Comparison of ENCODE assay signal across 8 cellular contexts in the genomic region with DNA sequence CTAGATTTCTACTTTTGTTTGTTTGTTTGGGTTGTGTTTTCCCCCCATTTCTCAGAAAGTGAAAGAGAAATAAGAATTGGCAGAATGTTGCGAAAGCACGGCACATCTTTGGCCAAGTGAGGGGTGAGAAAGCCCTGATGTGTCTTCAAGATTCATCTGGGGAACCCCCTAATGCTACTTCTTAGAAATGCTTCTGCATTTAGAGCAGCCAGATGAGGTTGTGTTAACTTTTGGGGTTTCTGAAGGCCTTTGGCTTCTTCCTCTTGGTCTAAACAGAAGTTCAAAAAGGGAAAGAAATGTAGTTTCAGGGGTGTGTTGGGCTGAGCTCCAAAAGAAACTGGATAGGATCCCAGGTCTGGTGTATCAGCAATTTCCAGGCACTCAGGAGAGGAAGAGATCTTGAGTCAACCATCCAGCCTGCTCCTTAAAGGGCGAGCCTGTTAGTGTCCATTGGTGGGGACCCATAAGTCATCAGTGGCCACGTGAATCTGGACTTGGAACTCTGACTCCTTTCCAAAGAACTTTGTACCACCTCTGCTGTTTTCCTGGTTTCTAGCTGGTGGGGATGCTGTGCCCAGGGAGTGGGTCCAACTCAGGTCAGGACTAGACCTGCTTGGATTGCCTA. TPM values are rescaled to one million over a fixed set of nuclear protein-coding genes. Genes with fewer than 3 reads are reported as not detected.
DNase-seq lines count a peak whose midpoint lies in the region; ATAC-seq and TF ChIP-seq lines count a peak whose summit lies in the region.

No MANE protein-coding gene starts in this region.

- CTCF ChIA-PET in activated CD8-positive, alpha-beta memory T cell treated with anti-CD3 and anti-CD28 coated beads, Interleukin-2, amount 10 ng/mL, durations not matched to agents 7 days and 5 days (lab: Charles Lee) = interaction anchor here (1.1 to 11.1 kb wide), 11 partner anchors 9 to 198 kb away, joined by 3 to 178 read pairs (median 6); partner anchors contain the start of gene SMNDC1

- H3K27me3 ChIP-seq in skeletal muscle tissue (ENCODE audit: control insufficient read depth in 3 of 3, insufficient read depth in 3 of 3, low read length in 3 of 3) = peaks cover 0 to 9% (median 0%) of the 10 kb centered on the region in 3 donors
- no peaks in the 10 kb centered on the region; the same call in 1 of the 2 replicates for H3K27me3 ChIP-seq in Karpas-422 (ENCODE audit: low read length)

- H4K20me1 ChIP-seq in Karpas-422 (ENCODE audit: insufficient read depth, low read depth, low read length) = peaks cover 59% of the 10 kb centered on the region

- H3K4me1 Mint-ChIP-seq in activated CD8-positive, alpha-beta memory T cell treated with anti-CD3 and anti-CD28 coated beads, Interleukin-2, amount 10 ng/mL, durations not matched to agents 7 days and 5 days = peaks cover 90% of the 10 kb centered on the region

- no peak overlapping the region for H2AFZ ChIP-seq in Karpas-422 (ENCODE audit: low read length)

- H3K4me3 Mint-ChIP-seq in activated CD8-positive, alpha-beta memory T cell treated with anti-CD3 and anti-CD28 coated beads, Interleukin-2, amount 10 ng/mL, durations not matched to agents 7 days and 5 days = peak overlapping the region; percentile 99

- no peaks in the 10 kb centered on the region for H3K9me3 Mint-ChIP-seq in activated CD8-positive, alpha-beta memory T cell treated with anti-CD3 and anti-CD28 coated beads, Interleukin-2, amount 10 ng/mL, durations not matched to agents 7 days and 5 days (ENCODE audit: low read depth)

- peak overlapping the region; percentile 97 for H3K27ac Mint-ChIP-seq in activated CD8-positive, alpha-beta memory T cell treated with anti-CD3 and anti-CD28 coated beads, Interleukin-2, amount 10 ng/mL, durations not matched to agents 7 days and 5 days

- H3K4me1 ChIP-seq in skeletal muscle tissue (ENCODE audit: control insufficient read depth in 3 of 3, insufficient read depth in 3 of 3, low read length in 3 of 3) (peaks cover 38 to 49% (median 46%) of the 10 kb centered on the region in 3 donors), Karpas-422 (ENCODE audit: low read length) (peaks cover 49% of the 10 kb centered on the region)

- peaks cover 97% of the 10 kb centered on the region for H3K36me3 Mint-ChIP-seq in activated CD8-positive, alpha-beta memory T cell treated with anti-CD3 and anti-CD28 coated beads, Interleukin-2, amount 10 ng/mL, durations not matched to agents 7 days and 5 days

- no peaks in the 10 kb centered on the region for H3K9me3 ChIP-seq in skeletal muscle tissue (ENCODE audit: control insufficient read depth in 3 of 3, low read length in 3 of 3)
- H3K9me3 ChIP-seq in Karpas-422 (ENCODE audit: low read length) = no peaks in the 10 kb centered on the region

- DNase-seq in EL = peak; percentile 75
- DNase-seq in KG1 (lab: John Stamatoyannopoulos, UW) = peak; percentile 41
- DNase-seq in activated CD8-positive, alpha-beta memory T cell treated with anti-CD3 and anti-CD28 coated beads, Interleukin-2, amount 10 ng/mL, durations not matched to agents 7 days and 5 days = peak; percentile 89
- DNase-seq in fibroblast of the aortic adventitia (ENCODE audit: low read depth) = peak; percentile 85
- no peak for DNase-seq in NCI-H774 (lab: John Stamatoyannopoulos, UW)
- DNase-seq in Karpas-422 = no peak

- no peaks in the 10 kb centered on the region for H3K9me2 ChIP-seq in Karpas-422 (replicated peaks; ENCODE audit: insufficient read depth, low read length)

- H3K36me3 ChIP-seq in skeletal muscle tissue (ENCODE audit: control insufficient read depth in 3 of 3, insufficient read depth in 3 of 3, low read length in 3 of 3) (no peaks in the 10 kb centered on the region), Karpas-422 (ENCODE audit: insufficient read depth, low read length) (0 out of 2 replicates have a peak, but pooled peaks cover 9% of the 10 kb centered on the region)

- H3K79me2 ChIP-seq in Karpas-422 (ENCODE audit: low read length) = 0 out of 2 replicates have a peak, but pooled peaks cover under 1% of the 10 kb centered on the region

- H3K27me3 Mint-ChIP-seq in activated CD8-positive, alpha-beta memory T cell treated with anti-CD3 and anti-CD28 coated beads, Interleukin-2, amount 10 ng/mL, durations not matched to agents 7 days and 5 days = no peaks in the 10 kb centered on the region

- no peak for TF ChIP-seq CTCF in fibroblast of the aortic adventitia (IDR thresholded peaks at IDR 0.05; ENCODE audit: insufficient read depth, low read length)

- H3K4me2 ChIP-seq in Karpas-422 (ENCODE audit: low read depth, low read length, poor library complexity, severe bottlenecking) = no peak overlapping the region

- H3K27ac ChIP-seq in skeletal muscle tissue (ENCODE audit: low read depth, low read length) (peak overlapping the region; percentile 67), Karpas-422 (ENCODE audit: low read length) (no peak overlapping the region)

- no peak overlapping the region for H3K9ac ChIP-seq in skeletal muscle tissue (ENCODE audit: low read depth in 1 of 3, low read length in 3 of 3)
- H3K9ac ChIP-seq in Karpas-422 (ENCODE audit: low read length) = no peak overlapping the region

- peak overlapping the region; percentile 3 for H3K4me3 ChIP-seq in fibroblast of the aortic adventitia (ENCODE audit: low read depth, low read length)
- peak overlapping the region in 1 of 3 donors; percentile 2 for H3K4me3 ChIP-seq in skeletal muscle tissue (ENCODE audit: low read length in 3 of 3)
- no peak overlapping the region for H3K4me3 ChIP-seq in Karpas-422 (ENCODE audit: low read length)

- ATAC-seq in GM21515 (IDR thresholded peaks at IDR 0.05; ENCODE audit: unreplicated experiment) = peak; percentile 65
- ATAC-seq in activated CD8-positive, alpha-beta memory T cell treated with anti-CD3 and anti-CD28 coated beads, Interleukin-2, amount 10 ng/mL, durations not matched to agents 7 days and 5 days = peak; percentile 69

RNA-seq across cellular contexts. Expression of gene DUSP5, which starts 6.5 kb away (rescaled TPM):
- 100 to 1,000 TPM; 102 to 223 TPM for total RNA-seq in activated CD8-positive, alpha-beta memory T cell treated with anti-CD3 and anti-CD28 coated beads, Interleukin-2, amount 10 ng/mL, durations not matched to agents 7 days and 5 days
- 4.1 and 21.6 TPM in 2 replicates for total RNA-seq in fibroblast of the aortic adventitia (ENCODE audit: low replicate concordance)
- 5.2 TPM for total RNA-seq in skeletal muscle tissue
- 23.6 and 26.6 TPM in 2 replicates for total RNA-seq in Karpas-422 (2014; rRNA removed; shearing (Covaris generic); ENCODE audit: low replicate concordance)

Comparison
In these comparisons a context has a peak if more than half of its experiments do, and no peak if none do; other contexts are left out.
1. DNase-seq: peak in EL (single experiment), KG1 (single experiment), activated CD8-positive, alpha-beta memory T cell treated with anti-CD3 and anti-CD28 coated beads, Interleukin-2, amount 10 ng/mL, durations not matched to agents 7 days and 5 days (single experiment) and fibroblast of the aortic adventitia (single experiment); none in NCI-H774 (single experiment) and Karpas-422 (single experiment).